Comparison of ENCODE assay signal across 8 cellular contexts in the genomic region with DNA sequence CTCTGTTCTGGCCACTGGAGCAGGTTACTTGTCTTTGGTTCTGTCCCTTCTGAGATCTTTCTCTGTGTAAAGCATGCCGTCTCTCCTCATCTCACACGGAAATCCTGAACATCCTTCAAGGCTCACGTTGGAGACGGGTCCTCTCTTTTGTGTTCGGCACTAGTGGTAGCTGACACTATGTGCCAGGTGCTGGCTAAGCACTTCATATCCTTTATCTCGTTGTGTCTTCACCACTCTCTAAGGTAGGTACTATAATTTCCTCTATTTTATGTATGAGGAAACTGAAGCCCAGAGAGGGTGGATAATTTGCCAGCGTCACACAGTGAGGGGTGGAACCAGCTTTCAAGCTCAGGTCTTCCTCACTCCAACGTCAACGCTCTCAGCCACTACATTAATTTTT. TPM values are rescaled to one million over a fixed set of nuclear protein-coding genes. Genes with fewer than 3 reads are reported as not detected.
DNase-seq lines count a peak whose midpoint lies in the region; ATAC-seq and TF ChIP-seq lines count a peak whose summit lies in the region.

No MANE protein-coding gene starts in this region.

- CTCF ChIA-PET in activated CD8-positive, alpha-beta T cell treated with anti-CD3 and anti-CD28 coated beads, Interleukin-2, amount 10 ng/mL, durations not matched to agents 7 days and 5 days (lab: Charles Lee): interaction anchor here (1.2 to 2.8 kb wide), 5 partner anchors 12 to 125 kb away, joined by 3 to 15 read pairs (median 8); a partner anchor contains a TSS

- DNase-seq in heart right ventricle (no peak), Right ventricle myocardium inferior (ENCODE audit: missing footprints) (no peak), immature natural killer cell (no peak), thyroid gland (no peak), NCI-H1092 treated with DMSO at 0.1 percent for 48 hours (lab: John Stamatoyannopoulos, UW) (no peak)
- no peak for DNase-seq in activated CD8-positive, alpha-beta T cell treated with anti-CD3 and anti-CD28 coated beads, Interleukin-2, amount 10 ng/mL, durations not matched to agents 7 days and 5 days

- H3K27me3 ChIP-seq in heart right ventricle (no peaks in the 10 kb centered on the region), thyroid gland (no peaks in the 10 kb centered on the region)

- H3K27me3 Mint-ChIP-seq in activated CD8-positive, alpha-beta T cell treated with anti-CD3 and anti-CD28 coated beads, Interleukin-2, amount 10 ng/mL, durations not matched to agents 7 days and 5 days (ENCODE audit: low read depth): no peaks in the 10 kb centered on the region
- H3K27me3 Mint-ChIP-seq in immature natural killer cell (ENCODE audit: low read depth in 3 of 3): peaks cover 6 to 10% (median 6%) of the 10 kb centered on the region in 3 donors

- H3K9me3 Mint-ChIP-seq in activated CD8-positive, alpha-beta T cell treated with anti-CD3 and anti-CD28 coated beads, Interleukin-2, amount 10 ng/mL, durations not matched to agents 7 days and 5 days (ENCODE audit: insufficient read depth): no peaks in the 10 kb centered on the region
- H3K9me3 Mint-ChIP-seq in immature natural killer cell: no peaks in the 10 kb centered on the region

- peaks cover 31% of the 10 kb centered on the region for H3K36me3 Mint-ChIP-seq in activated CD8-positive, alpha-beta T cell treated with anti-CD3 and anti-CD28 coated beads, Interleukin-2, amount 10 ng/mL, durations not matched to agents 7 days and 5 days (ENCODE audit: low read depth)
- H3K36me3 Mint-ChIP-seq in immature natural killer cell: peaks cover 6 to 17% (median 12%) of the 10 kb centered on the region in 3 donors

- intact Hi-C loops in heart right ventricle (cut with DNase I): loop anchor here in 2 of 10 donors (2.0 to 5.0 kb wide), 2 partner anchors 20 to 36 kb away; no protein-coding TSS in a partner anchor
- intact Hi-C loops in Right ventricle myocardium inferior (cut with DNase I): loop anchor here (5.0 kb wide), 2 partner anchors 41 to 186 kb away; no protein-coding TSS in a partner anchor
- intact Hi-C loops in thyroid gland (cut with DNase I): no loop called here

- peak overlapping the region; percentile 91 for H3K27ac Mint-ChIP-seq in activated CD8-positive, alpha-beta T cell treated with anti-CD3 and anti-CD28 coated beads, Interleukin-2, amount 10 ng/mL, durations not matched to agents 7 days and 5 days
- peak overlapping the region; percentile 91 to 99 (median 98) for H3K27ac Mint-ChIP-seq in immature natural killer cell

- H3K36me3 ChIP-seq in heart right ventricle (peaks cover 0 to 23% (median 6%) of the 10 kb centered on the region in 9 donors), thyroid gland (peaks cover 0 to 11% of the 10 kb centered on the region in 2 donors)

- ATAC-seq in heart right ventricle (no peak), Right ventricle myocardium inferior (no peak), GM21447 (IDR thresholded peaks at IDR 0.05; ENCODE audit: unreplicated experiment) (no peak), GM21529 (IDR thresholded peaks at IDR 0.05; ENCODE audit: unreplicated experiment) (no peak)
- ATAC-seq in activated CD8-positive, alpha-beta T cell treated with anti-CD3 and anti-CD28 coated beads, Interleukin-2, amount 10 ng/mL, durations not matched to agents 7 days and 5 days: no peak

- H3K9me3 ChIP-seq in heart right ventricle: no peaks in the 10 kb centered on the region
- no peaks in the 10 kb centered on the region for H3K9me3 ChIP-seq in thyroid gland

- no peak for TF ChIP-seq POLR2A in thyroid gland (IDR thresholded peaks at IDR 0.05)

- 39 to 54% methylated on average over 9 of the region's 9 CpGs for WGBS in heart right ventricle, 2 donors
- 48 to 51% methylated on average over 9 of the region's 9 CpGs for WGBS in thyroid gland, 2 donors

- peaks cover 22 to 76% (median 55%) of the 10 kb centered on the region in 9 donors for H3K4me1 ChIP-seq in heart right ventricle
- H3K4me1 ChIP-seq in thyroid gland: peaks cover 24 to 41% of the 10 kb centered on the region in 2 donors

- peaks cover 53% of the 10 kb centered on the region for H3K4me1 Mint-ChIP-seq in activated CD8-positive, alpha-beta T cell treated with anti-CD3 and anti-CD28 coated beads, Interleukin-2, amount 10 ng/mL, durations not matched to agents 7 days and 5 days (ENCODE audit: low read depth)
- H3K4me1 Mint-ChIP-seq in immature natural killer cell: peaks cover 42 to 63% of the 10 kb centered on the region in 2 donors

- TF ChIP-seq CTCF in heart right ventricle (IDR thresholded peaks at IDR 0.05) (no peak), thyroid gland (IDR thresholded peaks at IDR 0.05) (no peak)

- peak overlapping the region; percentile 98 for H3K4me3 Mint-ChIP-seq in activated CD8-positive, alpha-beta T cell treated with anti-CD3 and anti-CD28 coated beads, Interleukin-2, amount 10 ng/mL, durations not matched to agents 7 days and 5 days
- H3K4me3 Mint-ChIP-seq in immature natural killer cell: peak overlapping the region; percentile 92 to 98 (median 96)

- H3K4me3 ChIP-seq in heart right ventricle (peak overlapping the region in 9 of 10 donors; percentile 64 to 91 (median 83)), thyroid gland (replicated peaks in 1 of 3) (peak overlapping the region in 1 of 3 donors; percentile 79)

- POLR2A ChIA-PET in activated CD8-positive, alpha-beta T cell treated with anti-CD3 and anti-CD28 coated beads, Interleukin-2, amount 10 ng/mL, durations not matched to agents 7 days and 5 days (lab: Charles Lee): interaction anchor here (1.6 to 5.2 kb wide), 4 partner anchors 10 to 125 kb away, joined by 4 to 51 read pairs (median 25); a partner anchor contains a TSS

- H3K27ac ChIP-seq in heart right ventricle (peak overlapping the region; percentile 79 to 96 (median 89)), thyroid gland (peak overlapping the region; percentile 70 to 95 (median 89))

RNA-seq across cellular contexts. Expression of a gene that starts 1.2 kb away (rescaled TPM):
- total RNA-seq in heart right ventricle (10 to 100 TPM; 12.4 to 23.9 (median 16.8) TPM), Right ventricle myocardium inferior (19.7 TPM), thyroid gland (10 to 100 TPM; 40.7 to 67.9 (median 46.7) TPM)
- polyA plus RNA-seq in heart right ventricle (10 to 100 TPM in 1 of 2 donors, 1 to 10 TPM in 1; 9.7 to 29.1 TPM), immature natural killer cell (1 to 10 TPM; 5.7 to 7.0 (median 6.0) TPM)
- 10 to 100 TPM; 22.3 to 25.6 TPM for total RNA-seq in activated CD8-positive, alpha-beta T cell treated with anti-CD3 and anti-CD28 coated beads, Interleukin-2, amount 10 ng/mL, durations not matched to agents 7 days and 5 days

RNA-seq across cellular contexts. Expression of a gene that starts 1.5 kb away (rescaled TPM):
- total RNA-seq in heart right ventricle (10 to 100 TPM; 16.4 to 31.9 (median 19.2) TPM), Right ventricle myocardium inferior (20.2 TPM), thyroid gland (10 to 100 TPM; 22.9 to 35.2 (median 28.6) TPM)
- polyA plus RNA-seq in heart right ventricle (10 to 100 TPM; 11.1 to 37.8 TPM), immature natural killer cell (10 to 100 TPM; 26.5 to 36.0 (median 29.2) TPM)
- 10 to 100 TPM; 50.1 to 50.6 TPM for total RNA-seq in activated CD8-positive, alpha-beta T cell treated with anti-CD3 and anti-CD28 coated beads, Interleukin-2, amount 10 ng/mL, durations not matched to agents 7 days and 5 days

RNA-seq across cellular contexts. Expression of a gene that starts 12.8 kb away (rescaled TPM):
- total RNA-seq in heart right ventricle (under 1 TPM in 4 of 10 donors, not detected in 6; 0.15 to 0.23 (median 0.16) TPM), Right ventricle myocardium inferior (not detected), thyroid gland (1 to 10 TPM in 1 of 4 donors, under 1 TPM in 3; 0.67 to 1.2 (median 0.74) TPM)
- polyA plus RNA-seq in heart right ventricle (under 1 TPM in 1 of 2 donors, not detected in 1; 0.10 TPM), immature natural killer cell (under 1 TPM in 1 of 3 donors, not detected in 2; 0.12 TPM)
- total RNA-seq in activated CD8-positive, alpha-beta T cell treated with anti-CD3 and anti-CD28 coated beads, Interleukin-2, amount 10 ng/mL, durations not matched to agents 7 days and 5 days: under 1 TPM; 0.42 to 0.45 TPM
